In the genomic region with DNA sequence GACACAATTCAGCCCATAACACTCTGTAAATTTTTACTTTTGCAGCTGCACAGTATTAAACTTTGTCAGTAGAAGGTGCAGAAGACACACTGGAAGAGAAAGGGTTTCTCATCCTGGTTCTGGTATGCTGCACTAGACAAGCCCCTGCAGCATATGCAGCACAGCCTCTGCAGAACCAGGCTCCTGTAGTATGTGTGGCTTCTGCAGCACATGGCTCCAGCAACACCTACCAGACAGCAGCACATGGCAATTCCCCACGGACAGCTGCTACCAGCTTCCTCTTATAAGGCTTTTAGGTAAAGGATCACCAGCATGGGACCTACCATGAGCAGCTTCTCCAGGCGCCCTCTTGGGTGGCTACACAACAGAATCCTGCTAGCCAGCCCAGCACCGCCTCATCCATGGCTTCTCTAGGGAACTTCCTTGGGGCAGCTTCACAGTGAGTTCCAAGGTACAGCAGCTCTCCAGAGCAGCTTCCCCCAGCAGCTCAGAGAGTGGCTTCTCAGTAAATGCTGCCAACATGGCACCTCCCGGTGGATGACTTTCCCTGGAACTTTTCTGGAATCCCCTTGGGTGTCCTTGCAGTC, we compare ENCODE assay signal across 15 cellular contexts.
"Had no signal": no experiment of that assay in that cellular context is flagged by ENCODE, and none has a peak within 500 bp of the region (broad histone marks: within the 10 kb centered on the region; RNA-seq: fewer than 3 reads in every experiment).

No MANE protein-coding gene starts in this region.

- H3K4me3 Mint-ChIP-seq: activated CD4-positive, alpha-beta memory T cell treated with anti-CD3 and anti-CD28 coated beads, Interleukin-2, amount 10 ng/mL, durations not matched to agents 7 days and 5 days; activated naive CD4-positive, alpha-beta T cell treated with anti-CD3 and anti-CD28 coated beads, Interleukin-2, amount 50 U/mL, for 24 hours; activated T-cell treated with anti-CD3 and anti-CD28 coated beads, Interleukin-2, amount 50 U/mL, for 24 hours; naive thymus-derived CD4-positive, alpha-beta T cell; stimulated activated naive CD8-positive, alpha-beta T cell treated with anti-CD3 and anti-CD28 coated beads, Interleukin-15, Interleukin-2, amounts not matched to agents 100 ng/mL and 50 ng/mL, for 24 hours; WTC11 had no signal

- H3K27ac ChIP-seq: adrenal gland, left lung, neutrophil, suprapubic skin had no signal

- H3K4me1 Mint-ChIP-seq: activated CD4-positive, alpha-beta memory T cell treated with anti-CD3 and anti-CD28 coated beads, Interleukin-2, amount 10 ng/mL, durations not matched to agents 7 days and 5 days; activated naive CD4-positive, alpha-beta T cell treated with anti-CD3 and anti-CD28 coated beads, Interleukin-2, amount 50 U/mL, for 24 hours; naive thymus-derived CD4-positive, alpha-beta T cell had no signal

- H3K36me3 Mint-ChIP-seq: activated naive CD4-positive, alpha-beta T cell treated with anti-CD3 and anti-CD28 coated beads, Interleukin-2, amount 50 U/mL, for 24 hours; naive thymus-derived CD4-positive, alpha-beta T cell; WTC11 had no signal

- H3K27me3 ChIP-seq: adrenal gland, dorsolateral prefrontal cortex, left lung, neutrophil, suprapubic skin had no signal

- H3K9me3 ChIP-seq: adrenal gland, left lung, neutrophil, suprapubic skin had no signal

- DNase-seq: activated CD4-positive, alpha-beta memory T cell treated with anti-CD3 and anti-CD28 coated beads, Interleukin-2, amount 10 ng/mL, durations not matched to agents 7 days and 5 days; activated CD4-positive, alpha-beta T cell treated with anti-CD3 and anti-CD28 coated beads for 4 hours; activated T-cell treated with anti-CD3 and anti-CD28 coated beads, Interleukin-2, amount 50 U/mL, for 24 hours; adrenal gland; erythroblast; naive thymus-derived CD4-positive, alpha-beta T cell; trophoblast cell had no signal

- H3K27ac Mint-ChIP-seq: activated CD4-positive, alpha-beta memory T cell treated with anti-CD3 and anti-CD28 coated beads, Interleukin-2, amount 10 ng/mL, durations not matched to agents 7 days and 5 days; activated naive CD4-positive, alpha-beta T cell treated with anti-CD3 and anti-CD28 coated beads, Interleukin-2, amount 50 U/mL, for 24 hours; activated T-cell treated with anti-CD3 and anti-CD28 coated beads, Interleukin-2, amount 50 U/mL, for 24 hours; naive thymus-derived CD4-positive, alpha-beta T cell; stimulated activated naive CD8-positive, alpha-beta T cell treated with anti-CD3 and anti-CD28 coated beads, Interleukin-15, Interleukin-2, amounts not matched to agents 100 ng/mL and 50 ng/mL, for 24 hours; WTC11 had no signal

- H3K9me3 Mint-ChIP-seq: stimulated activated naive CD8-positive, alpha-beta T cell treated with anti-CD3 and anti-CD28 coated beads, Interleukin-15, Interleukin-2, amounts not matched to agents 100 ng/mL and 50 ng/mL, for 24 hours had no signal

- H3K36me3 ChIP-seq: adrenal gland, left lung, neutrophil, suprapubic skin had no signal

- H3K4me1 ChIP-seq: left lung had no signal

- H3K27me3 Mint-ChIP-seq: activated CD4-positive, alpha-beta memory T cell treated with anti-CD3 and anti-CD28 coated beads, Interleukin-2, amount 10 ng/mL, durations not matched to agents 7 days and 5 days; activated naive CD4-positive, alpha-beta T cell treated with anti-CD3 and anti-CD28 coated beads, Interleukin-2, amount 50 U/mL, for 24 hours; activated T-cell treated with anti-CD3 and anti-CD28 coated beads, Interleukin-2, amount 50 U/mL, for 24 hours; naive thymus-derived CD4-positive, alpha-beta T cell; stimulated activated naive CD8-positive, alpha-beta T cell treated with anti-CD3 and anti-CD28 coated beads, Interleukin-15, Interleukin-2, amounts not matched to agents 100 ng/mL and 50 ng/mL, for 24 hours had no signal

- H3K4me3 ChIP-seq: adrenal gland, dorsolateral prefrontal cortex, left lung, smooth muscle cell, suprapubic skin had no signal

- ATAC-seq: left lung; naive thymus-derived CD4-positive, alpha-beta T cell; WTC11 had no signal
